8 cellular contexts compared by ENCODE assay signal in the genomic region with DNA sequence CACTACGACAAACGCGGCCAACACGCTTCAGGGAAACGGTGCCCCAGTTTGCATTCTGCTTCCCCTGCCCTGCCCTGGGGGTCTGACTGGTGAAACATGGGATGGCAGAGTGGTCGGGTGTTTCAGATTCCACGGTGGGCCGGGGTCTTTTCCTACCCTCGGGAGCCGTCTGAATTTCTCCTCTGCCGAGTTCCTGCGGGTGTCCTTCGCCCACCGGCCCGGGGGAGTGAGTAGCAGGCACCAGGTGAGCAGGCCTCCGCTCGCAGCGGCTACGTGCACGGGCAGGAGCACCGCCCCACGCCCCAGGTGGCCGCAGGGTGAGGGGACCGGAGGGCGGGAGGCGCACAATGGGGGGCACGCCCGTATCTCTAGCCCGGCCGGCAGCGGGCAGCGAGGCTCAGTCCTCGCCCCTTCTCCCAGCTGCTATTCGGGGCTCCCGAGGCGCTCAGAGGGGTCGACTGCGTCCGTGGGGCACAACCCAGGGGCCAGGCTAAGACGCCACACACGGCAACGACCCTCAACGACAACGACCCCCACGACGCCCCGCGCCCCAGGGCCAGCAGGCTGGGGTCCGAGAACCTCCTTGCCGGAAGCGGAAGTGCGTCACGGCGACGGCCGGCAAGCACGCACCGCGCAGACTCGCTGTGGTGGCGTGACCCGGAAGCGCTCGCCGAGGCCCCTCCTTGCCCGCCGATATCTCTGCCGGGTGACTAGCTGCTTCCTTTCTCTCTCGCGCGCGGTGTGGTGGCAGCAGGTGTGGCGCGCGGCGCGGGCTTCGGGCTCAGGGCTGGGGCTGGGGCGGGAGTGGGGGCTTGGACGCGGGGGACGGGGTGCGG. TPM values are rescaled to one million over a fixed set of nuclear protein-coding genes. Genes with fewer than 3 reads are reported as not detected.
A peak's percentile ranks its signal among the peaks of the same experiment; 100 is the strongest.
DNase-seq lines count a peak whose midpoint lies in the region; ATAC-seq and TF ChIP-seq lines count a peak whose summit lies in the region.

Gene RPS21 (plus strand): TSS at position 721 of the 836 bp plus-strand sequence. CDS start 236 bp downstream, outside the sequence.

- H3K18ac ChIP-seq in IMR-90 (ENCODE audit: low read depth, low read length) = peak within 1 kb of the TSS; percentile 26; the same call in 1 of the 2 replicates

- H3K27ac ChIP-seq in IMR-90 (ENCODE audit: insufficient read depth, low read length) (peak within 1 kb of the TSS; percentile 96), esophagus (ENCODE audit: low read depth in 2 of 2, low read length in 1 of 2) (peak within 1 kb of the TSS; percentile 95), muscle layer of duodenum (ENCODE audit: low read length) (peak within 1 kb of the TSS; percentile 72)

- TF ChIP-seq RAD21 in IMR-90 (IDR thresholded peaks at IDR 0.05; ENCODE audit: low read length) = no peak

- H3K4me3 ChIP-seq in IMR-90 (ENCODE audit: insufficient read depth, low read depth, low read length) (peak within 1 kb of the TSS; percentile 92), esophagus (ENCODE audit: low read depth in 1 of 2, low read length in 2 of 2) (peak within 1 kb of the TSS; percentile 56 to 97), muscle layer of duodenum (ENCODE audit: low read depth in 1 of 2, low read length in 2 of 2) (peak within 1 kb of the TSS; percentile 93 to 97)

- H3K4me1 ChIP-seq in IMR-90 (ENCODE audit: control insufficient read depth, insufficient read depth, low read length) (peaks cover 5% of the 10 kb centered on the region), esophagus (ENCODE audit: control insufficient read depth in 2 of 2, insufficient read depth in 2 of 2, low read length in 1 of 2) (peaks cover 0 to 12% of the 10 kb centered on the region in 2 donors), muscle layer of duodenum (ENCODE audit: control insufficient read depth in 1 of 2, insufficient read depth in 2 of 2, low read length in 2 of 2) (peaks cover 4 to 30% of the 10 kb centered on the region in 2 donors)

- H2BK20ac ChIP-seq in IMR-90 (ENCODE audit: low read depth, low read length) = no peak within 1 kb of the TSS

- CTCF ChIA-PET in IMR-90 (lab: Yijun Ruan, JAX) = interaction anchor here (0.9 kb wide), 1 partner anchor 84 kb away, joined by 4 read pairs; the partner anchor contains the start of gene ADRM1

- peak within 1 kb of the TSS; percentile 80 for H3K14ac ChIP-seq in IMR-90 (replicated peaks; ENCODE audit: low read depth, low read length)

- H2BK120ac ChIP-seq in IMR-90 (ENCODE audit: low read depth, low read length) = no peak within 1 kb of the TSS

- DNase-seq in DMS 273 treated with DMSO at 0.1 percent for 48 hours (lab: John Stamatoyannopoulos, UW) (peak; percentile 58), IMR-90 (peak; percentile 89), OCI-M2 (lab: John Stamatoyannopoulos, UW; ENCODE audit: unreplicated experiment) (peak; percentile 55)
- peak; percentile 92 for DNase-seq in activated T-cell treated with anti-CD3 and anti-CD28 coated beads, Interleukin-2, amount 50 U/mL, for 1 hour
- peak; percentile 80 for DNase-seq in stimulated activated CD8-positive, alpha-beta memory T cell treated with anti-CD3 and anti-CD28 coated beads, Interleukin-7, amount 100 ng/mL, for 24 hours (ENCODE audit: low read depth)

- no peaks in the 10 kb centered on the region for H3K27me3 ChIP-seq in IMR-90 (ENCODE audit: control insufficient read depth, insufficient read depth, low read length)
- no peaks in the 10 kb centered on the region for H3K27me3 ChIP-seq in esophagus (ENCODE audit: control insufficient read depth in 1 of 2, insufficient read depth in 2 of 2, low read length in 2 of 2)
- H3K27me3 ChIP-seq in muscle layer of duodenum (ENCODE audit: low read depth, low read length) = no peaks in the 10 kb centered on the region

- POLR2A ChIA-PET in IMR-90 (lab: Charles Lee; ENCODE audit: unreplicated experiment) = interaction anchor here (0.6 to 0.7 kb wide), 5 partner anchors 11 to 106 kb away, joined by 4 to 11 read pairs (median 5); no protein-coding TSS in a partner anchor

- no TSS peak for BruUV-seq in IMR-90 (replicated peaks; lab: Mats Ljungman, UMichigan)

- peak within 1 kb of the TSS; percentile 86 for H4K91ac ChIP-seq in IMR-90 (ENCODE audit: insufficient read depth, low read depth, low read length)

- H2AK9ac ChIP-seq in IMR-90 (replicated peaks; ENCODE audit: low read depth, low read length, poor library complexity) = peak within 1 kb of the TSS; percentile 97

- intact Hi-C loops in IMR-90 (cut with micrococcal nuclease) = loop anchor here (10.0 kb wide), 1 partner anchor 372 kb away; no protein-coding TSS in a partner anchor

- in situ Hi-C loops in IMR-90 (cut with MboI; ENCODE audit: low sequenced_read_pairs) = loop anchor here (25.0 kb wide), 1 partner anchor 374 kb away; no protein-coding TSS in a partner anchor

- H3K23ac ChIP-seq in IMR-90 (ENCODE audit: low read depth, low read length) = peak within 1 kb of the TSS; percentile 86

- H3K9me3 ChIP-seq in IMR-90 (ENCODE audit: control insufficient read depth, insufficient read depth, low read length) (no peaks in the 10 kb centered on the region), esophagus (ENCODE audit: control insufficient read depth in 2 of 2, insufficient read depth in 1 of 2, low read depth in 1 of 2, low read length in 1 of 2) (no peaks in the 10 kb centered on the region), muscle layer of duodenum (ENCODE audit: control insufficient read depth in 1 of 2, low read length in 2 of 2) (no peaks in the 10 kb centered on the region)

- H2AK5ac ChIP-seq in IMR-90 (ENCODE audit: low read depth, low read length) = peak within 1 kb of the TSS; percentile 98

- H4K8ac ChIP-seq in IMR-90 (ENCODE audit: low read depth in 2 of 2, low read length in 2 of 2) = peak within 1 kb of the TSS; percentile 88 to 90

- H3K79me1 ChIP-seq in IMR-90 (ENCODE audit: low read depth in 1 of 2, low read length in 2 of 2) = peaks cover 35 to 63% of the 10 kb centered on the region in 2 experiments

- WGBS in IMR-90 (ENCODE audit: extremely low coverage in 2 of 2, insufficient read length in 1 of 2), 2 experiments = 1% methylated on average over 29 of the region's 83 CpGs; no CpG with 5 or more reads in 1 of the 2 experiments
- 0% methylated on average over 66 to 83 of the region's 83 CpGs for WGBS in esophagus, 2 donors

- peak; percentile 87 for ATAC-seq in GM21529 (IDR thresholded peaks at IDR 0.05; ENCODE audit: unreplicated experiment)
- peak; percentile 79 for ATAC-seq in IMR-90 (ENCODE audit: low read depth)

- H4K5ac ChIP-seq in IMR-90 (ENCODE audit: low read depth, low read length) = peak within 1 kb of the TSS; percentile 93

- peak; percentile 84 for TF ChIP-seq POLR2A in IMR-90 (IDR thresholded peaks at IDR 0.05; ENCODE audit: low read depth, low read length)

- H3K9ac ChIP-seq in IMR-90 (ENCODE audit: low read depth, low read length) = peak within 1 kb of the TSS; percentile 96

- TF ChIP-seq CTCF in IMR-90 (conservative IDR thresholded peaks at IDR 0.05; ENCODE audit: low read depth, low read length) = no peak

- H3K9me1 ChIP-seq in IMR-90 (ENCODE audit: insufficient read depth, low read length) = peaks cover 11% of the 10 kb centered on the region

- H3K36me3 ChIP-seq in IMR-90 (ENCODE audit: control insufficient read depth, insufficient read depth, low read length) = peaks cover 39% of the 10 kb centered on the region
- peaks cover 2 to 13% of the 10 kb centered on the region in 2 donors for H3K36me3 ChIP-seq in esophagus (ENCODE audit: control insufficient read depth in 2 of 2, insufficient read depth in 2 of 2, low read length in 1 of 2)
- H3K36me3 ChIP-seq in muscle layer of duodenum (ENCODE audit: control insufficient read depth in 1 of 2, insufficient read depth in 2 of 2, low read length in 2 of 2) = peaks cover 17 to 25% of the 10 kb centered on the region in 2 donors

- peaks cover 51% of the 10 kb centered on the region for H4K20me1 ChIP-seq in IMR-90 (ENCODE audit: insufficient read depth, low read length)

- peak within 1 kb of the TSS; percentile 95 for H3K4me2 ChIP-seq in IMR-90 (ENCODE audit: low read depth, low read length)

- H3K4ac ChIP-seq in IMR-90 (ENCODE audit: low read depth, low read length) = peak within 1 kb of the TSS; percentile 94

- peak within 1 kb of the TSS; percentile 61 for H3K56ac ChIP-seq in IMR-90 (ENCODE audit: extremely low read depth, insufficient read depth, low read length)

- H2AFZ ChIP-seq in IMR-90 (replicated peaks; ENCODE audit: low read length, poor library complexity) = peak within 1 kb of the TSS; percentile 97

- no peak within 1 kb of the TSS for H2BK15ac ChIP-seq in IMR-90 (ENCODE audit: low read depth, low read length)

- H2BK5ac ChIP-seq in IMR-90 (ENCODE audit: low read depth, low read length, poor library complexity, severe bottlenecking) = peak within 1 kb of the TSS; percentile 91

- dilution Hi-C loops in IMR-90 (cut with HindIII; ENCODE audit: low sequenced_read_pairs, unreplicated experiment) = loop anchor here (25.0 kb wide), 1 partner anchor 99 kb away; no protein-coding TSS in a partner anchor

TF ChIP-seq in IMR-90, 13 proteins besides CTCF, POLR2A, EP300 and RAD21:
- peak; percentile 56; the same call in 1 of the 2 replicates for TF ChIP-seq USF2 (IDR thresholded peaks at IDR 0.05; ENCODE audit: low read depth, low read length)
- TF ChIP-seq RFX5 (IDR thresholded peaks at IDR 0.05; ENCODE audit: low read depth, low read length) = no peak
- peak; percentile 93 for TF ChIP-seq MAZ (IDR thresholded peaks at IDR 0.05; ENCODE audit: borderline replicate concordance, low read depth, low read length)

RNA-seq across cellular contexts. Expression of gene RPS21, which starts in this region (rescaled TPM):
- 2,710 and 3,846 TPM in 2 replicates for total RNA-seq in IMR-90 (2012; rRNA removed)
- polyA plus RNA-seq in IMR-90 (2012; rRNA removed) = 4,298 and 4,766 TPM in 2 replicates
- 31,826 and 47,741 TPM in 2 replicates for polyA plus RNA-seq in IMR-90 (2012; cell fraction: cytosol; rRNA removed)
- polyA plus RNA-seq in IMR-90 (2012; cell fraction: nucleus; rRNA removed; ENCODE audit: low replicate concordance) = 3,277 and 3,813 TPM in 2 replicates
- polyA plus RNA-seq in esophagus = 1,000 to 10,000 TPM; 4,370 to 5,155 TPM

Comparison
In these comparisons a context has a peak if more than half of its experiments do, and no peak if none do; other contexts are left out.
1. Peak in every context shown above with its lines: DNase-seq, ATAC-seq, H3K4me3 ChIP-seq and H3K27ac ChIP-seq.